In the genomic region with DNA sequence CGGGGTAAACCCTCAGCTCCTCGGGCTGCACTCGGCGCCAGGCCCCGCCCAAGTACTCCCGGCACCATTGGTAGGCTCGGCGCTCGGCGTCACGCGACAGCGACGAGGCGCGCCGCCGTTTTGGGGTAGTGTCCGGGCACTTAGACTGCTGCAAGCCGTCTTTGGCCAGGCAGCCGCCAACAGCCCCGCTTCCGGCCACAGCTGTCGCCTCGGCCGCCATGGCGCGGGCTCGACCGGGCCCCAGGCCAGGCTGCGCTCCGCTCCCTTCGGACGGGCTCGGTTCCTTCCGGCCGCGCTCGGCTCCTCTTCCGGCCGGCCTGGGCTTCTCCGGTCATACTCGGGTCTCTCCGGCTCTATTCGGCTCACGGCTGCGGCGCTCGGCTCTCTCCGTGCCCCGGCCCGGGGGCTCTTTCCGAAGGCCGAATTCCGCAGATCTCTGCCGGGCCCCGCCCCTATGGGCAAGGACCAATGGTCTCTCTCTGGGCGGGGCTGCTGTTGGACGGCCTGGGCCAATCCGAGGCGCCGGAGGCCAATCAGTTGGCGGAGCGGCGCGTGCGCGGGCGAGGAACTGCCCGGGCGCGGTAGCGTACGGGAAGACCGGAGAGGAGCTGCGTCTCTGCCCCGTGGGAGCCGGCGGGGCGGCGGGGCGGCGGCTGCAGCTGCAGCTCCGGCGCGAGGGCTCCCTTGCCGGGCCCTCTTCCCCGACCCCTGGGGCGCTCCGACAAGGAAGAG, we compare ENCODE assay signal across 8 cellular contexts. TPM values are rescaled to one million over a fixed set of nuclear protein-coding genes. Genes with fewer than 3 reads are reported as not detected.
DNase-seq lines count a peak whose midpoint lies in the region; TF ChIP-seq lines count a peak whose summit lies in the region.

A gene with protein sequence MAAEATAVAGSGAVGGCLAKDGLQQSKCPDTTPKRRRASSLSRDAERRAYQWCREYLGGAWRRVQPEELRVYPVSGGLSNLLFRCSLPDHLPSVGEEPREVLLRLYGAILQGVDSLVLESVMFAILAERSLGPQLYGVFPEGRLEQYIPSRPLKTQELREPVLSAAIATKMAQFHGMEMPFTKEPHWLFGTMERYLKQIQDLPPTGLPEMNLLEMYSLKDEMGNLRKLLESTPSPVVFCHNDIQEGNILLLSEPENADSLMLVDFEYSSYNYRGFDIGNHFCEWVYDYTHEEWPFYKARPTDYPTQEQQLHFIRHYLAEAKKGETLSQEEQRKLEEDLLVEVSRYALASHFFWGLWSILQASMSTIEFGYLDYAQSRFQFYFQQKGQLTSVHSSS (minus strand): TSS at position 288 of the 732 bp plus-strand sequence. CDS start 68 bp downstream, at position 220.

- peaks cover 20% of the 10 kb centered on the region for H3K36me3 Mint-ChIP-seq in activated naive CD4-positive, alpha-beta T cell treated with anti-CD3 and anti-CD28 coated beads for 36 hours (ENCODE audit: low read depth)

- H2AFZ ChIP-seq in neuron (ENCODE audit: low read depth, low read length) = peak within 1 kb of the TSS; percentile 82

- H3K9me3 Mint-ChIP-seq in activated naive CD4-positive, alpha-beta T cell treated with anti-CD3 and anti-CD28 coated beads for 36 hours = no peaks in the 10 kb centered on the region

- H3K36me3 ChIP-seq in neuron (ENCODE audit: insufficient read depth, low read length) = peaks cover 28% of the 10 kb centered on the region
- peaks cover 0 to 22% (median 7%) of the 10 kb centered on the region in 5 donors for H3K36me3 ChIP-seq in subcutaneous abdominal adipose tissue (ENCODE audit: control insufficient read depth in 5 of 5, insufficient read depth in 5 of 5, low read length in 5 of 5)

- no peak for TF ChIP-seq CTCF in HFF-Myc (IDR thresholded peaks at IDR 0.05; ENCODE audit: low read depth, low read length, missing control alignments)

- DNase-seq in GM03348 (ENCODE audit: low spot score) = peak; percentile 100
- peak; percentile 90 for DNase-seq in HFF-Myc (ENCODE audit: extremely low read depth, low read depth)
- peak; percentile 98 for DNase-seq in NAMALWA (ENCODE audit: low spot score)
- DNase-seq in SK-N-DZ (ENCODE audit: low spot score) = peak; percentile 98
- peak; percentile 99 for DNase-seq in activated naive CD4-positive, alpha-beta T cell treated with anti-CD3 and anti-CD28 coated beads for 36 hours
- DNase-seq in foreskin melanocyte = peak; percentile 95

- H3K27ac ChIP-seq in subcutaneous abdominal adipose tissue (ENCODE audit: low read depth, low read length) = peak within 1 kb of the TSS; percentile 94

- peak within 1 kb of the TSS; percentile 62 for H3K4me3 ChIP-seq in HFF-Myc (replicated peaks; ENCODE audit: low read depth, low read length)
- peak within 1 kb of the TSS; percentile 86 for H3K4me3 ChIP-seq in neuron (ENCODE audit: low read length)
- H3K4me3 ChIP-seq in subcutaneous abdominal adipose tissue (ENCODE audit: low read depth in 1 of 5, low read length in 5 of 5) = peak within 1 kb of the TSS; percentile 79 to 87 (median 84)

- peak within 1 kb of the TSS; percentile 56 to 96 (median 91) for H3K9ac ChIP-seq in subcutaneous abdominal adipose tissue (ENCODE audit: low read length in 5 of 5)

- no peaks in the 10 kb centered on the region for H3K9me3 ChIP-seq in neuron (ENCODE audit: low read length)
- no peaks in the 10 kb centered on the region for H3K9me3 ChIP-seq in subcutaneous abdominal adipose tissue (ENCODE audit: control insufficient read depth in 5 of 5, low read length in 5 of 5)

- no peaks in the 10 kb centered on the region for H3K27me3 Mint-ChIP-seq in activated naive CD4-positive, alpha-beta T cell treated with anti-CD3 and anti-CD28 coated beads for 36 hours (ENCODE audit: low read depth)

- H3K27me3 ChIP-seq in neuron (ENCODE audit: insufficient read depth, low read length) (no peaks in the 10 kb centered on the region), subcutaneous abdominal adipose tissue (ENCODE audit: control insufficient read depth in 5 of 5, insufficient read depth in 4 of 5, low read length in 5 of 5) (no peaks in the 10 kb centered on the region)

- intact Hi-C loops in activated naive CD4-positive, alpha-beta T cell treated with anti-CD3 and anti-CD28 coated beads for 36 hours (cut with micrococcal nuclease) = loop anchor here (1.0 to 2.0 kb wide), 7 partner anchors 20 to 109 kb away; a partner anchor contains a TSS

- H3K4me3 Mint-ChIP-seq in activated naive CD4-positive, alpha-beta T cell treated with anti-CD3 and anti-CD28 coated beads for 36 hours = peak within 1 kb of the TSS; percentile 91

- H3K4me1 Mint-ChIP-seq in activated naive CD4-positive, alpha-beta T cell treated with anti-CD3 and anti-CD28 coated beads for 36 hours (ENCODE audit: low read depth) = peaks cover 31% of the 10 kb centered on the region

- H3K4me1 ChIP-seq in neuron (ENCODE audit: insufficient read depth, low read length) (peaks cover 13% of the 10 kb centered on the region), subcutaneous abdominal adipose tissue (ENCODE audit: control insufficient read depth in 5 of 5, insufficient read depth in 5 of 5, low read length in 5 of 5) (peaks cover 10 to 46% (median 38%) of the 10 kb centered on the region in 5 donors)

- H3K27ac Mint-ChIP-seq in activated naive CD4-positive, alpha-beta T cell treated with anti-CD3 and anti-CD28 coated beads for 36 hours = peak within 1 kb of the TSS; percentile 82

- CTCF ChIA-PET in activated naive CD4-positive, alpha-beta T cell treated with anti-CD3 and anti-CD28 coated beads for 36 hours (lab: Charles Lee) = interaction anchor here (1.0 to 2.6 kb wide), 3 partner anchors 38 to 86 kb away, joined by 3 to 9 read pairs (median 8); a partner anchor contains a TSS

RNA-seq across cellular contexts. Expression of the gene that starts here (rescaled TPM):
- polyA plus RNA-seq in SK-N-DZ (2014; cell fraction: cytosol; rRNA removed) = 26.8 and 53.2 TPM in 2 replicates
- 295 and 358 TPM in 2 replicates for polyA plus RNA-seq in SK-N-DZ (2014; cell fraction: nucleus; rRNA removed)
- 10 to 100 TPM; 71.0 to 81.4 TPM for total RNA-seq in activated naive CD4-positive, alpha-beta T cell treated with anti-CD3 and anti-CD28 coated beads for 36 hours

Comparison
In these comparisons a context has a peak if more than half of its experiments do, and no peak if none do; other contexts are left out.
1. Peak in every context shown above with its lines: DNase-seq, H3K4me3 ChIP-seq and H3K27ac ChIP-seq.